ENCODE assay signal across 8 cellular contexts in the genomic region with DNA sequence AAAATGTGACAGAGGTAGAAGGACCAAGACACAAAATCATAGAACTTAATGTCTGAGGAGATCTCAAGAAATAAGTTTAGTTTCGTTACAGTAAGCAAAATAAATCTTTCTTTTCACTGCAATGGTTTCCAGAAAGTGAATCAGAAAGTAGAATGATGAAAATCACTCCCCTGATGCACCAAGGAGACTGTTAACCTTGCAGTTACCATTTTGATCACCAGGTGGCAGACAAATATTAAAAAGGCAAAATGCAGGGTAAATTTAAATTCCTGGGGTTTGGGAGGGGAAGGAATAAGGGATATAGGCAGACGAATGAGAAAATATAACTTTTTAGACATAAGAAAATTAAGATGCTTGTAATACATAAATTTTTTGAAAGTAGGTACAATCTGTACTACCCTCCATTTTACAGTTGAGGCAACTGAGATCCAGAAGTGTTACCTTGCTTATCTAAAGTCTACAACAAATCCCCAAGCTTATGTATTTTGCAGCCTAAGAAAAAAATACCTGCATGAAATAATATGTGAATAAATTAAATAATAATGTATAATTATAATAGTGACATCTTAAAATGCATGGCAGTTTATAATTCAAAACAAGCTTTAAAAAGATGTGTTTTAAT.
DNase-seq lines count a peak whose midpoint lies in the region; ATAC-seq and TF ChIP-seq lines count a peak whose summit lies in the region.

No MANE protein-coding gene starts in this region.

- H3K36me3 Mint-ChIP-seq in osteocyte (ENCODE audit: unreplicated experiment) = no peaks in the 10 kb centered on the region

- no peak overlapping the region for H3K4me3 Mint-ChIP-seq in osteocyte (ENCODE audit: unreplicated experiment)

- H3K4me1 Mint-ChIP-seq in osteocyte (ENCODE audit: unreplicated experiment) = no peaks in the 10 kb centered on the region

- H3K9me3 Mint-ChIP-seq in osteocyte (ENCODE audit: unreplicated experiment) = no peaks in the 10 kb centered on the region

- ATAC-seq in GM19452 (IDR thresholded peaks at IDR 0.05; ENCODE audit: unreplicated experiment) (peak; percentile 80), HG03469 (IDR thresholded peaks at IDR 0.05; ENCODE audit: unreplicated experiment) (peak; percentile 38)

- H3K27ac Mint-ChIP-seq in osteocyte (ENCODE audit: unreplicated experiment) = no peak overlapping the region

- DNase-seq in activated CD8-positive, alpha-beta memory T cell treated with anti-CD3 and anti-CD28 coated beads, Interleukin-2, amount 50 U/mL, for 1 hour (ENCODE audit: extremely low read depth) = peak; percentile 0
- no peak for DNase-seq in activated CD8-positive, alpha-beta memory T cell treated with anti-CD3 and anti-CD28 coated beads, Interleukin-2, amount 50 U/mL, for 48 hours
- DNase-seq in RPMI7951 (ENCODE audit: low read depth) (peak; percentile 31), epithelial cell of esophagus (ENCODE audit: low read depth) (peak; percentile 51), osteocyte (ENCODE audit: extremely low spot score, unreplicated experiment) (no peak), cortex of kidney (lab: John Stamatoyannopoulos, UW) (no peak)

- no peaks in the 10 kb centered on the region for H3K27me3 Mint-ChIP-seq in osteocyte (ENCODE audit: unreplicated experiment)

- H3K4me3 ChIP-seq in epithelial cell of esophagus (ENCODE audit: low read length) = no peak overlapping the region

- TF ChIP-seq CTCF in epithelial cell of esophagus (IDR thresholded peaks at IDR 0.05; ENCODE audit: insufficient read depth, low read depth, low read length, missing control alignments) (peak; percentile 70), osteocyte (IDR thresholded peaks at IDR 0.05) (peak; percentile 77)

Comparison
In these comparisons a context has a peak if more than half of its experiments do, and no peak if none do; other contexts are left out.
1. DNase-seq: peak in activated CD8-positive, alpha-beta memory T cell treated with anti-CD3 and anti-CD28 coated beads, Interleukin-2, amount 50 U/mL, for 1 hour (single experiment), RPMI7951 (single experiment) and epithelial cell of esophagus (single experiment); none in activated CD8-positive, alpha-beta memory T cell treated with anti-CD3 and anti-CD28 coated beads, Interleukin-2, amount 50 U/mL, for 48 hours (single experiment), osteocyte (single experiment) and cortex of kidney (single experiment).